12 cellular contexts compared by ENCODE assay signal in genomic region chr4:149987330-149987751, GRCh38.
DNase-seq lines count a peak whose midpoint lies in the region; TF ChIP-seq lines count a peak whose summit lies in the region.
"Had no signal": no experiment of that assay in that cellular context is flagged by ENCODE, and none has a peak within 500 bp of the region (broad histone marks: within the 10 kb centered on the region; RNA-seq: fewer than 3 reads in every experiment).

No MANE protein-coding gene starts in this region.

- H3K4me1 Mint-ChIP-seq in chondrocyte (ENCODE audit: low read depth): peaks cover 22% of the 10 kb centered on the region

- TF ChIP-seq CTCF in chondrocyte (IDR thresholded peaks at IDR 0.05): no peak

- peak overlapping the region; percentile 44 for H3K4me3 Mint-ChIP-seq in chondrocyte (ENCODE audit: unreplicated experiment)
- H3K4me3 Mint-ChIP-seq: activated T-helper 1 cell treated with anti-CD3 and anti-CD28 coated beads, Interleukin-12 subunit alpha, Interleukin-12 subunit beta, Interleukin-2, Interleukin-4 antibody, amounts not matched to agents 30 ng/mL and 10 ng/mL and 1 ng/mL, durations not matched to agents 14 hours and 24 hours and 36 hours; HFFc6 had no signal

- peak overlapping the region; percentile 89 for H3K27ac Mint-ChIP-seq in chondrocyte (ENCODE audit: unreplicated experiment)
- H3K27ac Mint-ChIP-seq: activated T-helper 1 cell treated with anti-CD3 and anti-CD28 coated beads, Interleukin-12 subunit alpha, Interleukin-12 subunit beta, Interleukin-2, Interleukin-4 antibody, amounts not matched to agents 30 ng/mL and 10 ng/mL and 1 ng/mL, durations not matched to agents 14 hours and 24 hours and 36 hours; HFFc6 had no signal

- H3K9me3 Mint-ChIP-seq in chondrocyte (ENCODE audit: low read depth): no peaks in the 10 kb centered on the region
- H3K9me3 Mint-ChIP-seq: HFFc6 had no signal

- no peaks in the 10 kb centered on the region for H3K36me3 Mint-ChIP-seq in chondrocyte (ENCODE audit: low read depth)

- H3K27me3 Mint-ChIP-seq in chondrocyte (ENCODE audit: low read depth): no peaks in the 10 kb centered on the region

- DNase-seq in COLO829 (ENCODE audit: low spot score) (peak; percentile 48), NCI-H2029 treated with DMSO at 0.1 percent for 48 hours (lab: John Stamatoyannopoulos, UW) (peak; percentile 31), chondrocyte (ENCODE audit: low spot score) (no peak), myocyte (ENCODE audit: low read depth) (peak; percentile 57), D341Med (ENCODE audit: low spot score) (no peak), SKM-1 treated with dmso at 0.1 percent for 144 hours (lab: John Stamatoyannopoulos, UW; ENCODE audit: unreplicated experiment) (no peak), Kasumi-1 (lab: John Stamatoyannopoulos, UW) (no peak), NOMO-1 treated with dmso at 0.1 percent for 144 hours (lab: John Stamatoyannopoulos, UW; ENCODE audit: unreplicated experiment) (no peak)
- DNase-seq: HFFc6, ovary, stomach had no signal

Comparison
In these comparisons a context has a peak if more than half of its experiments do, and no peak if none do; other contexts are left out.
1. DNase-seq: peak in COLO829 (single experiment), NCI-H2029 treated with DMSO at 0.1 percent for 48 hours (single experiment) and myocyte (single experiment); none in chondrocyte (single experiment), D341Med (single experiment), SKM-1 treated with dmso at 0.1 percent for 144 hours (single experiment), Kasumi-1 (0 of 2) and NOMO-1 treated with dmso at 0.1 percent for 144 hours (single experiment).